ENCODE assay signal across 9 cellular contexts in the genomic region with DNA sequence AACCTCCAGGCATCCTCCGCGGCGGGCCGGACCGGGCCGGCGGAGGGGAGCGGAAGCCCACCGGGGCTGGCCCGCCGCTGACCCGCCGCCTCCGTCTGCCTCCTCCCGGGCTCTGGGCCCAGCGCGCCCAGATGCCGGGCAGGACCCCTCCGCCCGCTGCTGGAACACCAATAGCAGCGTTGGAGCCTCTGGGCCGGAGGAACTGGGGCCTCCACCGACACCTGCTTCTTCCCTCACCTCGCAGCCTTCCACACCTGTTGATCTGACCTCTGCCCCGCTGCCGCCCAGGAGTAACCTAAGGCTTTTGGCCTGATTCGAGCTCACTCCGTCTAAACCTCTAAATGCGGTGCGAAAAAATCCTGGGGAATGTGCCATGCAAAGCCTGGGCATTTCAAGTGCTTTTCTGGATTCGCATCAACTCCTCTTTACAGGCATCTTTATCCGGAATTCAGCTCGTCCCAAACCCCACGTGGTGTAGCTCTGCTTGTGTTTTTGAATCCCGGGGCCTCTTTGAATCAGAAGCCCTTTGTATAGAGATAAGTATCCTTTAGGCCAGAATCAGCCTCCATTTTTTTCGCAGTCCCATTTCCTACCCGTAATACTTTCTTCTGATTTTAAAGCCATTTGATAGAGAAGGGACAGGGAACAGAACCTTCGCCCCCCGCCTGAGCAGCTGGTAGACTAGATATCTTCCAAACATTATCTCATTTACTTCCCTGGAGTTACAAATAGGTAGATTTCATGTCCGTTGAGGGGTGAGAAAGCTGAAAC. TPM values are rescaled to one million over a fixed set of nuclear protein-coding genes. Genes with fewer than 3 reads are reported as not detected.
DNase-seq lines count a peak whose midpoint lies in the region; ATAC-seq and TF ChIP-seq lines count a peak whose summit lies in the region.
"Had no signal": no experiment of that assay in that cellular context is flagged by ENCODE, and none has a peak within 500 bp of the region (broad histone marks: within the 10 kb centered on the region; RNA-seq: fewer than 3 reads in every experiment).

No MANE protein-coding gene starts in this region.

- H3K4me3 Mint-ChIP-seq in T-helper 1 cell treated with Interleukin-12 subunit alpha and Interleukin-12 subunit beta and Interleukin-4 antibody, amounts not matched to agents 30 μg/mL and 1 μg/mL, for 36 hours: peak overlapping the region; percentile 82
- H3K4me3 Mint-ChIP-seq in activated T-cell treated with anti-CD3 and anti-CD28 coated beads, Interleukin-2, amount 50 U/mL, for 72 hours: peak overlapping the region; percentile 53 to 86
- peak overlapping the region; percentile 98 for H3K4me3 Mint-ChIP-seq in glutamatergic neuron (ENCODE audit: unreplicated experiment)

- H3K4me1 ChIP-seq in prostate gland (replicated peaks): peaks cover 15% of the 10 kb centered on the region

- no peaks in the 10 kb centered on the region for H3K9me3 Mint-ChIP-seq in T-helper 1 cell treated with Interleukin-12 subunit alpha and Interleukin-12 subunit beta and Interleukin-4 antibody, amounts not matched to agents 30 μg/mL and 1 μg/mL, for 36 hours
- H3K9me3 Mint-ChIP-seq in activated T-cell treated with anti-CD3 and anti-CD28 coated beads, Interleukin-2, amount 50 U/mL, for 72 hours: no peaks in the 10 kb centered on the region
- peaks cover 21% of the 10 kb centered on the region for H3K9me3 Mint-ChIP-seq in glutamatergic neuron (ENCODE audit: unreplicated experiment)

- H3K36me3 Mint-ChIP-seq in T-helper 1 cell treated with Interleukin-12 subunit alpha and Interleukin-12 subunit beta and Interleukin-4 antibody, amounts not matched to agents 30 μg/mL and 1 μg/mL, for 36 hours (ENCODE audit: low read depth): peaks cover 4% of the 10 kb centered on the region
- H3K36me3 Mint-ChIP-seq in activated T-cell treated with anti-CD3 and anti-CD28 coated beads, Interleukin-2, amount 50 U/mL, for 72 hours (ENCODE audit: insufficient read depth in 2 of 2): peaks cover 0 to 3% of the 10 kb centered on the region in 2 donors
- no peaks in the 10 kb centered on the region for H3K36me3 Mint-ChIP-seq in glutamatergic neuron (ENCODE audit: unreplicated experiment)

- no peaks in the 10 kb centered on the region for H3K9me3 ChIP-seq in prostate gland

- H3K27ac ChIP-seq in prostate gland: peak overlapping the region; percentile 97 to 98

- no peaks in the 10 kb centered on the region for H3K27me3 ChIP-seq in prostate gland (replicated peaks; ENCODE audit: insufficient read depth)

- peak overlapping the region; percentile 5 for H3K27ac Mint-ChIP-seq in T-helper 1 cell treated with Interleukin-12 subunit alpha and Interleukin-12 subunit beta and Interleukin-4 antibody, amounts not matched to agents 30 μg/mL and 1 μg/mL, for 36 hours
- H3K27ac Mint-ChIP-seq in activated T-cell treated with anti-CD3 and anti-CD28 coated beads, Interleukin-2, amount 50 U/mL, for 72 hours: no peak overlapping the region
- peak overlapping the region; percentile 94 for H3K27ac Mint-ChIP-seq in glutamatergic neuron (ENCODE audit: unreplicated experiment)

- H3K36me3 ChIP-seq in prostate gland: no peaks in the 10 kb centered on the region

- H3K27me3 Mint-ChIP-seq in T-helper 1 cell treated with Interleukin-12 subunit alpha and Interleukin-12 subunit beta and Interleukin-4 antibody, amounts not matched to agents 30 μg/mL and 1 μg/mL, for 36 hours (ENCODE audit: low read depth): peaks cover 56% of the 10 kb centered on the region
- H3K27me3 Mint-ChIP-seq in activated T-cell treated with anti-CD3 and anti-CD28 coated beads, Interleukin-2, amount 50 U/mL, for 72 hours (ENCODE audit: low read depth): peaks cover 27% of the 10 kb centered on the region
- H3K27me3 Mint-ChIP-seq in glutamatergic neuron (ENCODE audit: unreplicated experiment): peaks cover 16% of the 10 kb centered on the region

- intact Hi-C loops in prostate gland (cut with DNase I): loop anchor here (5.0 kb wide), 2 partner anchors 45 to 95 kb away; no protein-coding TSS in a partner anchor

- 14% methylated on average over 26 of the region's 40 CpGs for WGBS in prostate gland

- no peak for TF ChIP-seq POLR2A in prostate gland (IDR thresholded peaks at IDR 0.05)

- peak overlapping the region; percentile 66 to 85 for H3K4me3 ChIP-seq in prostate gland

- TF ChIP-seq CTCF in glutamatergic neuron (IDR thresholded peaks at IDR 0.05; ENCODE audit: partially characterized antibody, unreplicated experiment) (no peak), prostate gland (IDR thresholded peaks at IDR 0.05) (no peak)

- DNase-seq in T-helper 1 cell (no peak), glutamatergic neuron (no peak), prostate gland (ENCODE audit: low spot score) (peak; percentile 25), GM19238 (ENCODE audit: insufficient read length, low spot score) (no peak), islet precursor cell (no peak)
- no peak for DNase-seq in activated T-cell treated with anti-CD3 and anti-CD28 coated beads, Interleukin-2, amount 50 U/mL, for 72 hours
- DNase-seq: DND-41 had no signal

- peak; percentile 12 for ATAC-seq in HG03521 (IDR thresholded peaks at IDR 0.05; ENCODE audit: unreplicated experiment)
- ATAC-seq in activated T-cell treated with anti-CD3 and anti-CD28 coated beads, Interleukin-2, amount 50 U/mL, for 72 hours (replicated peaks in 1 of 2): no peak

- peaks cover 9% of the 10 kb centered on the region for H3K4me1 Mint-ChIP-seq in T-helper 1 cell treated with Interleukin-12 subunit alpha and Interleukin-12 subunit beta and Interleukin-4 antibody, amounts not matched to agents 30 μg/mL and 1 μg/mL, for 36 hours (ENCODE audit: low read depth)
- H3K4me1 Mint-ChIP-seq in activated T-cell treated with anti-CD3 and anti-CD28 coated beads, Interleukin-2, amount 50 U/mL, for 72 hours (ENCODE audit: low read depth): peaks cover 16% of the 10 kb centered on the region
- peaks cover 20% of the 10 kb centered on the region for H3K4me1 Mint-ChIP-seq in glutamatergic neuron (ENCODE audit: low read depth, unreplicated experiment)

RNA-seq across cellular contexts. Expression of a gene that starts 0.7 kb away (rescaled TPM):
- 10 to 100 TPM in 1 of 2 donors, 1 to 10 TPM in 1; 6.3 to 11.2 TPM for total RNA-seq in activated T-cell treated with anti-CD3 and anti-CD28 coated beads, Interleukin-2, amount 50 U/mL, for 72 hours
- total RNA-seq in glutamatergic neuron (ENCODE audit: unreplicated experiment) (383 TPM), prostate gland (100 to 1,000 TPM; 136 to 180 TPM)

Comparison
In these comparisons a context has a peak if more than half of its experiments do, and no peak if none do; other contexts are left out.
1. RNA of a gene that starts 0.7 kb away (total RNA-seq): 383 TPM in glutamatergic neuron (single experiment) and 136 to 180 TPM in prostate gland; 6.3 to 11.2 TPM in activated T-cell treated with anti-CD3 and anti-CD28 coated beads, Interleukin-2, amount 50 U/mL, for 72 hours; every median in the first group is over 10 times any median in the second.
2. Peak in every context shown above with its lines, with median percentiles within 50 percentile points of each other: H3K4me3 Mint-ChIP-seq.